Comparison of ENCODE assay signal across 16 cellular contexts in the genomic region with DNA sequence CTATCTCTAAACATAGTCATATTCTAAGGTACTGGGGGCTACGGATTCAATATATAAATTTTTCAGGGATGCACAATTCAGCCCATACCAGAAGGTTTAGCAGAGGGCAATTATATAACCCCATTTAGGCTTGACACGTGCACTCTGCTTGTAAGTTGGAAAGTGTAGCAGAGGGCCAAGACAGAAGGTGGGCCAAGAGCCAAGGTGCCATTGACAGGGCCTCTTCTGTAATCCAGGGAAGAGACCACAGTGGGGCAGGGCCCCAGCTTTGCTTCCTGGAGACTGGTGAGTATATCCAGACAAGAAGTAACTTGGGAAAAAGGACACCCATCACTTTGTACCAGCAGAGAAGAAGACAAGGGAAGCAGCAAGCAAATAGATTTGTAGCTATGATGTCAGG.
DNase-seq lines count a peak whose midpoint lies in the region; ATAC-seq and TF ChIP-seq lines count a peak whose summit lies in the region.
"Had no signal": no experiment of that assay in that cellular context is flagged by ENCODE, and none has a peak within 500 bp of the region (broad histone marks: within the 10 kb centered on the region; RNA-seq: fewer than 3 reads in every experiment).

No MANE protein-coding gene starts in this region.

- H3K27me3 ChIP-seq in body of pancreas (no peaks in the 10 kb centered on the region), skeletal muscle satellite cell (ENCODE audit: control insufficient read depth, insufficient read depth, low read length) (no peaks in the 10 kb centered on the region)
- H3K27me3 ChIP-seq: BLaER1 treated with 17β-estradiol and CSF1 and Interleukin-3, amounts not matched to agents 10 nM and 100 nM; tibial nerve had no signal

- no peak overlapping the region for H3K4me3 ChIP-seq in body of pancreas
- H3K4me3 ChIP-seq in skeletal muscle satellite cell (ENCODE audit: low read length): no peak overlapping the region
- H3K4me3 ChIP-seq: BLaER1 treated with 17β-estradiol and CSF1 and Interleukin-3, amounts not matched to agents 10 nM and 100 nM; tibial nerve had no signal

- peak overlapping the region; percentile 44 for H3K9ac ChIP-seq in skeletal muscle satellite cell (ENCODE audit: low read depth, low read length)
- H3K9ac ChIP-seq: BLaER1 treated with 17β-estradiol and CSF1 and Interleukin-3, amounts not matched to agents 10 nM and 100 nM had no signal

- H3K9me3 ChIP-seq in body of pancreas (no peaks in the 10 kb centered on the region), skeletal muscle satellite cell (replicated peaks; ENCODE audit: low read length) (no peaks in the 10 kb centered on the region)
- H3K9me3 ChIP-seq: BLaER1 treated with 17β-estradiol and CSF1 and Interleukin-3, amounts not matched to agents 10 nM and 100 nM; tibial nerve had no signal

- DNase-seq in M059J (ENCODE audit: low read depth) (peak; percentile 45), body of pancreas (peak; percentile 45 to 78 (median 62)), left ventricle myocardium superior (peak; percentile 84), NCI-H510A (lab: John Stamatoyannopoulos, UW) (no peak), kidney glomerular epithelial cell (lab: John Stamatoyannopoulos, UW) (no peak)
- DNase-seq: activated CD4-positive, CD25-positive, alpha-beta regulatory T cell; activated naive CD8-positive, alpha-beta T cell treated with anti-CD3 and anti-CD28 coated beads, Interleukin-2, amount 50 U/mL, for 24 hours; effector CD8-positive, alpha-beta T cell; Kasumi-1; SIG-M5; stimulated activated naive B cell treated with anti-CD40 and anti-IgM and Interleukin-4, amounts not matched to agents 10 μg/mL and 1 μg/mL and 100 μg/mL, for 72 hours had no signal

- intact Hi-C loops in body of pancreas (cut with DNase I) (no loop called here), left ventricle myocardium superior (cut with micrococcal nuclease) (no loop called here)

- H3K4me2 ChIP-seq in skeletal muscle satellite cell (ENCODE audit: low read length): no peak overlapping the region
- H3K4me2 ChIP-seq: BLaER1 treated with 17β-estradiol and CSF1 and Interleukin-3, amounts not matched to agents 10 nM and 100 nM had no signal

- H3K4me1 ChIP-seq in body of pancreas (peaks cover 12% of the 10 kb centered on the region), skeletal muscle satellite cell (ENCODE audit: control insufficient read depth, insufficient read depth, low read length) (peaks cover 34% of the 10 kb centered on the region)
- H3K4me1 ChIP-seq: BLaER1 treated with 17β-estradiol and CSF1 and Interleukin-3, amounts not matched to agents 10 nM and 100 nM had no signal

- TF ChIP-seq CTCF in body of pancreas (IDR thresholded peaks at IDR 0.05): no peak

- no peak for TF ChIP-seq POLR2A in body of pancreas (IDR thresholded peaks at IDR 0.05)

- H3K36me3 ChIP-seq in body of pancreas (replicated peaks in 1 of 2; ENCODE audit: insufficient read depth in 1 of 2, low read depth in 2 of 2) (no peaks in the 10 kb centered on the region), skeletal muscle satellite cell (ENCODE audit: insufficient read depth, low read length) (no peaks in the 10 kb centered on the region)
- H3K36me3 ChIP-seq: BLaER1 treated with 17β-estradiol and CSF1 and Interleukin-3, amounts not matched to agents 10 nM and 100 nM; tibial nerve had no signal

- 47 to 56% methylated on average over 2 of the region's 2 CpGs for WGBS in body of pancreas, 2 donors

- no peak overlapping the region for H3K27ac ChIP-seq in body of pancreas
- H3K27ac ChIP-seq: BLaER1 treated with 17β-estradiol and CSF1 and Interleukin-3, amounts not matched to agents 10 nM and 100 nM had no signal

- ATAC-seq in body of pancreas: peak; percentile 74
- ATAC-seq in left ventricle myocardium superior: peak; percentile 99
- ATAC-seq in HG02852 (IDR thresholded peaks at IDR 0.05; ENCODE audit: unreplicated experiment): no peak
- ATAC-seq: activated naive CD8-positive, alpha-beta T cell treated with anti-CD3 and anti-CD28 coated beads, Interleukin-2, amount 50 U/mL, for 24 hours; HCT116; stimulated activated naive B cell treated with anti-CD40 and anti-IgM and Interleukin-4, amounts not matched to agents 10 μg/mL and 1 μg/mL and 100 μg/mL, for 72 hours had no signal

Comparison
In these comparisons a context has a peak if more than half of its experiments do, and no peak if none do; other contexts are left out.
1. DNase-seq: peak in M059J (single experiment), body of pancreas (4 of 4) and left ventricle myocardium superior (single experiment); none in NCI-H510A (single experiment) and kidney glomerular epithelial cell (single experiment).